ENCODE assay signal across 27 cellular contexts in the genomic region with DNA sequence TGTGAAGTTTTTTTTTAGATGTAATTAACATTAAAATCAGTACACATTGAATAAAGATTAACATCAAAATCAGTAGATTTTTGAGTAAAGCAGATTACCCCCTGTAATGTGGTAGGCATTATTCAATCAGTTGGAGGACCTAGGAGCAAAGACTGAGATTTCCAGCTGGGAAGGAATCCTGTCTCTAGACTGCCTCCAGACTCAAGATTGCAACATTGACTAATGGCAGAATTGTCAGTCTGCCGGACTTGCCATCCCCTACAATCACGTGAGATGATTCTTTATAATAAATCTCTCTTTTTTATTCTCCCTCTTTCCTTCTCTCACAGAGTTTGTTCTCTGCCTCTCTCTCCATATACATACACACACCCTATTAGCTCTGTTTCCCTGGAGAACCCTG. TPM values are rescaled to one million over a fixed set of nuclear protein-coding genes. Genes with fewer than 3 reads are reported as not detected.
"Had no signal": no experiment of that assay in that cellular context is flagged by ENCODE, and none has a peak within 500 bp of the region (broad histone marks: within the 10 kb centered on the region; RNA-seq: fewer than 3 reads in every experiment).

No MANE protein-coding gene starts in this region.

- DNase-seq: hippocampal formation; kidney; left colon; left lung; lower lobe of right lung; mammary epithelial cell; midbrain; mucosa of descending colon; naive thymus-derived CD4-positive, alpha-beta T cell; ovary; right lobe of liver; stimulated activated CD4-positive, alpha-beta T cell treated with anti-CD3 and anti-CD28 coated beads, Interleukin-12 subunit alpha, Interleukin-12 subunit beta, amount 100 ng/mL, for 4 hours; stimulated activated CD4-positive, alpha-beta T cell treated with anti-CD3 and anti-CD28 coated beads, Interleukin-15, amount 100 ng/mL, for 24 hours; stimulated activated CD4-positive, alpha-beta T cell treated with anti-CD3 and anti-CD28 coated beads, Interleukin-2, amount 100 ng/mL, for 24 hours; stimulated activated CD4-positive, alpha-beta T cell treated with anti-CD3 and anti-CD28 coated beads, Interleukin-4, amount 100 ng/mL, for 1 hour; stimulated activated naive B cell treated with anti-CD40 and anti-IgM and Interleukin-4, amounts not matched to agents 10 μg/mL and 1 μg/mL and 100 μg/mL, for 72 hours; stimulated activated naive CD8-positive, alpha-beta T cell treated with anti-CD3 and anti-CD28 coated beads, Interleukin-15, Interleukin-2, amounts not matched to agents 100 U/mL and 50 U/mL, for 24 hours; stomach; testis; thyroid gland; transverse colon; upper lobe of left lung had no signal

- ATAC-seq: left colon; left lung; lower lobe of right lung; mucosa of descending colon; naive thymus-derived CD4-positive, alpha-beta T cell; natural killer cell treated with Interleukin-12 subunit alpha and Interleukin-12 subunit beta and Interleukin-15 and Interleukin-18, amount 100 ng/mL, for 72 hours; right lobe of liver; stimulated activated naive B cell treated with anti-CD40 and anti-IgM and Interleukin-4, amounts not matched to agents 10 μg/mL and 1 μg/mL and 100 μg/mL, for 72 hours; stimulated activated naive CD8-positive, alpha-beta T cell treated with anti-CD3 and anti-CD28 coated beads, Interleukin-15, Interleukin-2, amounts not matched to agents 100 U/mL and 50 U/mL, for 24 hours had no signal

- H3K4me1 Mint-ChIP-seq: naive thymus-derived CD4-positive, alpha-beta T cell; stimulated activated naive B cell treated with anti-CD40 and anti-IgM and Interleukin-4, amounts not matched to agents 10 μg/mL and 1 μg/mL and 100 μg/mL, for 72 hours had no signal

- H3K4me3 Mint-ChIP-seq: naive thymus-derived CD4-positive, alpha-beta T cell; natural killer cell treated with Interleukin-12 subunit alpha and Interleukin-12 subunit beta and Interleukin-15 and Interleukin-18, amount 100 ng/mL, for 72 hours; stimulated activated naive B cell treated with anti-CD40 and anti-IgM and Interleukin-4, amounts not matched to agents 10 μg/mL and 1 μg/mL and 100 μg/mL, for 72 hours had no signal

- H3K27ac Mint-ChIP-seq: naive thymus-derived CD4-positive, alpha-beta T cell; natural killer cell treated with Interleukin-12 subunit alpha and Interleukin-12 subunit beta and Interleukin-15 and Interleukin-18, amount 100 ng/mL, for 72 hours; progenitor cell of endocrine pancreas; stimulated activated naive B cell treated with anti-CD40 and anti-IgM and Interleukin-4, amounts not matched to agents 10 μg/mL and 1 μg/mL and 100 μg/mL, for 72 hours had no signal

- H3K4me3 ChIP-seq: left lung, lower lobe of right lung, mucosa of descending colon, ovary, right atrium auricular region, right lobe of liver, stomach, testis, thyroid gland, transverse colon, upper lobe of left lung had no signal

- H3K27me3 ChIP-seq: left lung, ovary, right atrium auricular region, right lobe of liver, stomach, testis, thyroid gland, transverse colon, upper lobe of left lung had no signal

- H3K36me3 Mint-ChIP-seq: naive thymus-derived CD4-positive, alpha-beta T cell; natural killer cell treated with Interleukin-12 subunit alpha and Interleukin-12 subunit beta and Interleukin-15 and Interleukin-18, amount 100 ng/mL, for 72 hours; stimulated activated naive B cell treated with anti-CD40 and anti-IgM and Interleukin-4, amounts not matched to agents 10 μg/mL and 1 μg/mL and 100 μg/mL, for 72 hours had no signal

- H3K9me3 ChIP-seq: left lung, lower lobe of right lung, mucosa of descending colon, ovary, right atrium auricular region, right lobe of liver, stomach, testis, thyroid gland, transverse colon, upper lobe of left lung had no signal

- H3K27ac ChIP-seq: left lung, lower lobe of right lung, ovary, right atrium auricular region, right lobe of liver, stomach, testis, thyroid gland, transverse colon, upper lobe of left lung had no signal

- H3K4me1 ChIP-seq: left lung, lower lobe of right lung, right atrium auricular region, right lobe of liver, stomach, testis, thyroid gland, transverse colon, upper lobe of left lung had no signal

- H3K36me3 ChIP-seq: left lung, lower lobe of right lung, ovary, right atrium auricular region, right lobe of liver, stomach, thyroid gland, transverse colon, upper lobe of left lung had no signal

- H3K27me3 Mint-ChIP-seq: natural killer cell treated with Interleukin-12 subunit alpha and Interleukin-12 subunit beta and Interleukin-15 and Interleukin-18, amount 100 ng/mL, for 72 hours; progenitor cell of endocrine pancreas; stimulated activated naive B cell treated with anti-CD40 and anti-IgM and Interleukin-4, amounts not matched to agents 10 μg/mL and 1 μg/mL and 100 μg/mL, for 72 hours had no signal

RNA-seq across cellular contexts. Expression of gene SLC6A15, which starts 51.4 kb away (rescaled TPM):
- total RNA-seq: liver; lower lobe of right lung; mesenteric fat pad; naive thymus-derived CD4-positive, alpha-beta T cell; natural killer cell treated with Interleukin-12 subunit alpha and Interleukin-12 subunit beta and Interleukin-15 and Interleukin-18, amount 100 ng/mL, for 72 hours; right atrium auricular region; right lobe of liver had no signal
- polyA plus RNA-seq: liver; naive thymus-derived CD4-positive, alpha-beta T cell had no signal
